In the genomic region with DNA sequence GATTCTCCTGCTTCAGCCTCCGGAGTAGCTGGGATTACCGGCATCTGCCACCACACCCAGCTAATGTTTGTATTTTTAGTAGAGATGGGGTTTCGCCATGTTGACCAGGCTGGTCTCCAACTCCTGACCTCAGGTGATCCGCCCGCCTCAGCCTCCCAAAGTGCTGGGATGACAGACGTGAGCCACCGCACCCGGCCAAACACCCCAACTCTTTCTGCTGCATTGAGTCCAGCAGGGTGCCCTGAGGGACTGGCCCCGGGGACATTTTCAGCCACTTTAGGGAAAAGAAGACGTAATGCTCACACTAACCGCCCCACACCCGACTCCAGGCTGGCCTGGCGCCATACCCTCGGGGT, we compare ENCODE assay signal across 8 cellular contexts. TPM values are rescaled to one million over a fixed set of nuclear protein-coding genes. Genes with fewer than 3 reads are reported as not detected.
DNase-seq lines count a peak whose midpoint lies in the region; ATAC-seq and TF ChIP-seq lines count a peak whose summit lies in the region.
"Not testable (repeated sequence)": the region's sequence is repeated elsewhere in the genome, so short reads cannot be mapped to it uniquely, and the experiment has no call there.

No MANE protein-coding gene starts in this region.

- not testable (repeated sequence) for H3K23ac ChIP-seq in IMR-90 (ENCODE audit: low read depth, low read length); mesendoderm (ENCODE audit: low read length)

- peak overlapping the region in 9 of 11 experiments; percentile 44 to 77 (median 63); a peak in 15 of 22 replicates for H3K27ac ChIP-seq in BLaER1 treated with 17β-estradiol and CSF1 and Interleukin-3, amounts not matched to agents 10 nM and 100 nM
- not testable (repeated sequence) for H3K27ac ChIP-seq in IMR-90 (ENCODE audit: insufficient read depth, low read length); endodermal cell (ENCODE audit: low read depth, low read length); mesendoderm (ENCODE audit: low read depth, low read length); thoracic aorta
- H3K27ac ChIP-seq in hepatocyte, result peak overlapping the region; percentile 88
- H3K27ac ChIP-seq in parathyroid adenoma, result peak overlapping the region; percentile 80

- peak overlapping the region in 10 of 11 experiments; percentile 42 to 67 (median 60); a peak in 13 of 22 replicates for H3K9ac ChIP-seq in BLaER1 treated with 17β-estradiol and CSF1 and Interleukin-3, amounts not matched to agents 10 nM and 100 nM
- not testable (repeated sequence) for H3K9ac ChIP-seq in IMR-90 (ENCODE audit: low read depth, low read length); endodermal cell (ENCODE audit: extremely low read depth, low read length, poor library complexity, severe bottlenecking); parathyroid adenoma
- H3K9ac ChIP-seq in adipocyte (ENCODE audit: low read length) (peak overlapping the region; percentile 82), mesendoderm (ENCODE audit: low read length) (peak overlapping the region; percentile 55)

- 96% methylated on average over 5 of the region's 14 CpGs; no CpG with 5 or more reads in 1 of the 2 experiments for WGBS in IMR-90 (ENCODE audit: extremely low coverage in 2 of 2, insufficient read length in 1 of 2), 2 experiments
- WGBS in endodermal cell (ENCODE audit: insufficient coverage in 1 of 2, insufficient read length in 1 of 2), 2 experiments, result 89 to 100% methylated on average over 6 to 14 of the region's 14 CpGs
- whole genome bisulfite sequencing in hepatocyte (ENCODE audit: low lambda C conversion rate, missing lambda C conversion rate), result 75% methylated on average over 14 of the region's 14 CpGs
- no CpG with 5 or more reads among the region's 14 CpGs for WGBS in mesendoderm (ENCODE audit: extremely low coverage, insufficient coverage, low lambda C conversion rate)

- peaks cover 22 to 81% (median 73%) of the 10 kb centered on the region in 10 experiments for H3K4me1 ChIP-seq in BLaER1 treated with 17β-estradiol and CSF1 and Interleukin-3, amounts not matched to agents 10 nM and 100 nM
- not testable (repeated sequence) for H3K4me1 ChIP-seq in IMR-90 (ENCODE audit: control insufficient read depth, insufficient read depth, low read length); endodermal cell (ENCODE audit: control insufficient read depth, insufficient read depth, low read length); mesendoderm (ENCODE audit: control insufficient read depth, low read depth, low read length)
- H3K4me1 ChIP-seq in adipocyte (ENCODE audit: control insufficient read depth, insufficient read depth, low read length), result peaks cover 17% of the 10 kb centered on the region
- H3K4me1 ChIP-seq in hepatocyte (ENCODE audit: insufficient read depth), result peaks cover 29% of the 10 kb centered on the region
- peaks cover 16% of the 10 kb centered on the region for H3K4me1 ChIP-seq in parathyroid adenoma
- peaks cover 8 to 16% of the 10 kb centered on the region in 2 donors for H3K4me1 ChIP-seq in thoracic aorta (ENCODE audit: control insufficient read depth in 1 of 2, low read depth in 2 of 2)

- peak overlapping the region; percentile 22 for H3K4me3 Mint-ChIP-seq in endodermal cell

- H3K79me1 ChIP-seq in IMR-90 (ENCODE audit: low read depth in 1 of 2, low read length in 2 of 2); mesendoderm (ENCODE audit: low read length): not testable (repeated sequence)

- not testable (repeated sequence) for H3K14ac ChIP-seq in IMR-90 (replicated peaks; ENCODE audit: low read depth, low read length)

- H3K4ac ChIP-seq in IMR-90 (ENCODE audit: low read depth, low read length), result peak overlapping the region; percentile 64
- H3K4ac ChIP-seq in mesendoderm (ENCODE audit: low read depth, low read length), result not testable (repeated sequence)

- peak overlapping the region; percentile 83 to 92 (median 86) for H3K4me2 ChIP-seq in BLaER1 treated with 17β-estradiol and CSF1 and Interleukin-3, amounts not matched to agents 10 nM and 100 nM
- H3K4me2 ChIP-seq in IMR-90 (ENCODE audit: low read depth, low read length), result not testable (repeated sequence)
- peak overlapping the region; percentile 65 for H3K4me2 ChIP-seq in hepatocyte
- H3K4me2 ChIP-seq in mesendoderm (ENCODE audit: low read length), result peak overlapping the region; percentile 19
- H3K4me2 ChIP-seq in parathyroid adenoma (ENCODE audit: low read length), result peak overlapping the region; percentile 67

- not testable (repeated sequence) for DNase-seq in IMR-90; adipocyte (ENCODE audit: low read depth); endodermal cell; hepatocyte (ENCODE audit: low spot score); mesendoderm; thoracic aorta (ENCODE audit: low spot score)

- peak overlapping the region in 1 of 2 experiments; percentile 14; a peak in 1 of 4 replicates for H4K8ac ChIP-seq in IMR-90 (ENCODE audit: low read depth in 2 of 2, low read length in 2 of 2)
- not testable (repeated sequence) for H4K8ac ChIP-seq in mesendoderm (ENCODE audit: low read depth, low read length)

- not testable (repeated sequence) for H2BK20ac ChIP-seq in IMR-90 (ENCODE audit: low read depth, low read length)

- POLR2A ChIA-PET in IMR-90 (lab: Charles Lee; ENCODE audit: unreplicated experiment), result not testable (repeated sequence)

- H4K5ac ChIP-seq in IMR-90 (ENCODE audit: low read depth, low read length); mesendoderm (ENCODE audit: low read length): not testable (repeated sequence)

- not testable (repeated sequence) for H3K9me2 ChIP-seq in hepatocyte (replicated peaks; ENCODE audit: insufficient read depth)

- H3K27me3 ChIP-seq in BLaER1 treated with 17β-estradiol and CSF1 and Interleukin-3, amounts not matched to agents 10 nM and 100 nM, result peaks cover 0 to 18% (median 8%) of the 10 kb centered on the region in 11 experiments; a peak in 14 of 22 replicates
- peaks cover 12% of the 10 kb centered on the region; the same call in 1 of the 2 replicates for H3K27me3 ChIP-seq in IMR-90 (ENCODE audit: control insufficient read depth, insufficient read depth, low read length)
- not testable (repeated sequence) for H3K27me3 ChIP-seq in adipocyte (replicated peaks; ENCODE audit: control insufficient read depth, insufficient read depth, low read length); endodermal cell (ENCODE audit: control insufficient read depth, insufficient read depth, low read length, poor library complexity, severe bottlenecking); hepatocyte; mesendoderm (ENCODE audit: insufficient read depth, low read length, poor library complexity); parathyroid adenoma (ENCODE audit: control insufficient read depth, insufficient read depth, low read length); thoracic aorta (replicated peaks; ENCODE audit: insufficient read depth)

- H3K4me1 Mint-ChIP-seq in endodermal cell, result peaks cover 15% of the 10 kb centered on the region

- in situ Hi-C loops in IMR-90 (cut with MboI; ENCODE audit: low sequenced_read_pairs), result not testable (repeated sequence)

- not testable (repeated sequence) for H2BK5ac ChIP-seq in IMR-90 (ENCODE audit: low read depth, low read length, poor library complexity, severe bottlenecking); mesendoderm (ENCODE audit: low read length)

- H3K4me3 ChIP-seq in BLaER1 treated with 17β-estradiol and CSF1 and Interleukin-3, amounts not matched to agents 10 nM and 100 nM, result peak overlapping the region in 5 of 10 experiments; percentile 39 to 57 (median 48); a peak in 9 of 20 replicates
- not testable (repeated sequence) for H3K4me3 ChIP-seq in IMR-90 (ENCODE audit: insufficient read depth, low read depth, low read length); endodermal cell (ENCODE audit: low read length); hepatocyte; mesendoderm (ENCODE audit: low read length)
- H3K4me3 ChIP-seq in adipocyte (ENCODE audit: low read length) (peak overlapping the region; percentile 74), parathyroid adenoma (ENCODE audit: low read depth, low read length) (peak overlapping the region; percentile 90), thoracic aorta (peak overlapping the region; percentile 57)

- not testable (repeated sequence) for H4K20me1 ChIP-seq in BLaER1 treated with 17β-estradiol and CSF1 and Interleukin-3, amounts not matched to agents 10 nM and 100 nM; IMR-90 (ENCODE audit: insufficient read depth, low read length); hepatocyte (ENCODE audit: insufficient read depth, poor library complexity, severe bottlenecking)

- not testable (repeated sequence) for H3K36me3 ChIP-seq in BLaER1 treated with 17β-estradiol and CSF1 and Interleukin-3, amounts not matched to agents 10 nM and 100 nM; IMR-90 (ENCODE audit: control insufficient read depth, insufficient read depth, low read length); adipocyte (ENCODE audit: control insufficient read depth, insufficient read depth, low read length, severe bottlenecking); endodermal cell (ENCODE audit: control insufficient read depth, insufficient read depth, low read length); hepatocyte (replicated peaks; ENCODE audit: insufficient read depth, low read depth); mesendoderm (ENCODE audit: control insufficient read depth, insufficient read depth, low read length); parathyroid adenoma (ENCODE audit: control insufficient read depth, insufficient read depth, low read length); thoracic aorta

- not testable (repeated sequence) for TF ChIP-seq CTCF in IMR-90 (conservative IDR thresholded peaks at IDR 0.05; ENCODE audit: low read depth, low read length); endodermal cell (conservative IDR thresholded peaks at IDR 0.05); hepatocyte (IDR thresholded peaks at IDR 0.05; ENCODE audit: poor library complexity); parathyroid adenoma (IDR thresholded peaks at IDR 0.05); thoracic aorta (IDR thresholded peaks at IDR 0.05)

- peak overlapping the region; percentile 87 for H2AFZ ChIP-seq in IMR-90 (replicated peaks; ENCODE audit: low read length, poor library complexity)
- H2AFZ ChIP-seq in hepatocyte, result not testable (repeated sequence)
- peak overlapping the region; percentile 83 for H2AFZ ChIP-seq in parathyroid adenoma

- not testable (repeated sequence) for H3K27me3 Mint-ChIP-seq in endodermal cell (ENCODE audit: insufficient read depth)

- not testable (repeated sequence) for H2BK15ac ChIP-seq in IMR-90 (ENCODE audit: low read depth, low read length); mesendoderm (replicated peaks; ENCODE audit: low read depth)

- H2BK120ac ChIP-seq in IMR-90 (ENCODE audit: low read depth, low read length), result 0 out of 2 replicates have a peak overlapping the region, but pooled peaks have one; percentile 18
- not testable (repeated sequence) for H2BK120ac ChIP-seq in mesendoderm (ENCODE audit: low read depth, low read length)

- H2AK5ac ChIP-seq in IMR-90 (ENCODE audit: low read depth, low read length); mesendoderm (ENCODE audit: low read length): not testable (repeated sequence)

- not testable (repeated sequence) for H3K79me2 ChIP-seq in hepatocyte; mesendoderm (ENCODE audit: control insufficient read depth, insufficient read depth, low read length); parathyroid adenoma

- TF ChIP-seq POLR2A in IMR-90 (IDR thresholded peaks at IDR 0.05; ENCODE audit: low read depth, low read length), result not testable (repeated sequence)

- intact Hi-C loops in IMR-90 (cut with micrococcal nuclease), result not testable (repeated sequence)

- not testable (repeated sequence) for H3K56ac ChIP-seq in IMR-90 (ENCODE audit: extremely low read depth, insufficient read depth, low read length)
- H3K56ac ChIP-seq in mesendoderm (ENCODE audit: low read length), result peak overlapping the region; percentile 57

- not testable (repeated sequence) for H3K18ac ChIP-seq in IMR-90 (ENCODE audit: low read depth, low read length); mesendoderm (ENCODE audit: low read length)

- H3K9me1 ChIP-seq in IMR-90 (ENCODE audit: insufficient read depth, low read length), result not testable (repeated sequence)

- not testable (repeated sequence) for H3K9me3 Mint-ChIP-seq in endodermal cell

- not testable (repeated sequence) for H3K27ac Mint-ChIP-seq in endodermal cell

- not testable (repeated sequence) for H3K9me3 ChIP-seq in BLaER1 treated with 17β-estradiol and CSF1 and Interleukin-3, amounts not matched to agents 10 nM and 100 nM (replicated peaks in 1 of 11); IMR-90 (ENCODE audit: control insufficient read depth, insufficient read depth, low read length); adipocyte (ENCODE audit: control insufficient read depth, low read length); endodermal cell (ENCODE audit: control insufficient read depth, low read length); hepatocyte (ENCODE audit: low read depth); parathyroid adenoma (ENCODE audit: control insufficient read depth, low read length); thoracic aorta

- CTCF ChIA-PET in IMR-90 (lab: Yijun Ruan, JAX), result interaction anchor here (0.9 to 1.1 kb wide), 2 partner anchors 16 to 86 kb away, joined by 3 to 4 read pairs; a partner anchor contains a TSS

- not testable (repeated sequence) for TF ChIP-seq RAD21 in IMR-90 (IDR thresholded peaks at IDR 0.05; ENCODE audit: low read length)

- BruUV-seq in IMR-90 (replicated peaks; lab: Mats Ljungman, UMichigan), result not testable (repeated sequence)

- peak overlapping the region; percentile 55 for H2AK9ac ChIP-seq in IMR-90 (replicated peaks; ENCODE audit: low read depth, low read length, poor library complexity)

- dilution Hi-C loops in IMR-90 (cut with HindIII; ENCODE audit: low sequenced_read_pairs, unreplicated experiment), result not testable (repeated sequence)

- not testable (repeated sequence) for H3K36me3 Mint-ChIP-seq in endodermal cell (ENCODE audit: low read depth)

- not testable (repeated sequence) for H4K91ac ChIP-seq in IMR-90 (ENCODE audit: insufficient read depth, low read depth, low read length)

- ATAC-seq in IMR-90 (ENCODE audit: low read depth); thoracic aorta (ENCODE audit: insufficient number of reproducible peaks, low FRiP score, low read depth): not testable (repeated sequence)

RNA-seq across cellular contexts. Expression of a gene that starts 13.7 kb away (rescaled TPM):
- total RNA-seq in IMR-90 (2012; rRNA removed), result 12.7 and 14.2 TPM in 2 replicates
- 46.7 and 53.2 TPM in 2 replicates for polyA plus RNA-seq in IMR-90 (2012; rRNA removed)
- 40.4 and 68.1 TPM in 2 replicates for polyA plus RNA-seq in IMR-90 (2012; cell fraction: cytosol; rRNA removed)
- polyA plus RNA-seq in IMR-90 (2012; cell fraction: nucleus; rRNA removed; ENCODE audit: low replicate concordance), result 86.4 and 189 TPM in 2 replicates
- total RNA-seq in endodermal cell, result 10 to 100 TPM; 60.2 to 90.3 TPM
- polyA plus RNA-seq in endodermal cell (2013, experiment 1 of 2), result 30.6 TPM
- polyA plus RNA-seq in endodermal cell (2013, experiment 2 of 2), result 33.5 TPM
- total RNA-seq in hepatocyte, result 71.3 and 91.4 TPM in 2 replicates
- 123 and 124 TPM in 2 replicates for polyA plus RNA-seq in hepatocyte
- polyA plus RNA-seq in mesendoderm (2013, experiment 1 of 2), result 13.2 TPM
- polyA plus RNA-seq in mesendoderm (2013, experiment 2 of 2), result 13.7 TPM
- total RNA-seq in thoracic aorta, result 100 to 1,000 TPM in 1 of 2 donors, 10 to 100 TPM in 1; 83.0 to 129 TPM
